Comparison of ENCODE assay signal across 1 cellular context in the genomic region with DNA sequence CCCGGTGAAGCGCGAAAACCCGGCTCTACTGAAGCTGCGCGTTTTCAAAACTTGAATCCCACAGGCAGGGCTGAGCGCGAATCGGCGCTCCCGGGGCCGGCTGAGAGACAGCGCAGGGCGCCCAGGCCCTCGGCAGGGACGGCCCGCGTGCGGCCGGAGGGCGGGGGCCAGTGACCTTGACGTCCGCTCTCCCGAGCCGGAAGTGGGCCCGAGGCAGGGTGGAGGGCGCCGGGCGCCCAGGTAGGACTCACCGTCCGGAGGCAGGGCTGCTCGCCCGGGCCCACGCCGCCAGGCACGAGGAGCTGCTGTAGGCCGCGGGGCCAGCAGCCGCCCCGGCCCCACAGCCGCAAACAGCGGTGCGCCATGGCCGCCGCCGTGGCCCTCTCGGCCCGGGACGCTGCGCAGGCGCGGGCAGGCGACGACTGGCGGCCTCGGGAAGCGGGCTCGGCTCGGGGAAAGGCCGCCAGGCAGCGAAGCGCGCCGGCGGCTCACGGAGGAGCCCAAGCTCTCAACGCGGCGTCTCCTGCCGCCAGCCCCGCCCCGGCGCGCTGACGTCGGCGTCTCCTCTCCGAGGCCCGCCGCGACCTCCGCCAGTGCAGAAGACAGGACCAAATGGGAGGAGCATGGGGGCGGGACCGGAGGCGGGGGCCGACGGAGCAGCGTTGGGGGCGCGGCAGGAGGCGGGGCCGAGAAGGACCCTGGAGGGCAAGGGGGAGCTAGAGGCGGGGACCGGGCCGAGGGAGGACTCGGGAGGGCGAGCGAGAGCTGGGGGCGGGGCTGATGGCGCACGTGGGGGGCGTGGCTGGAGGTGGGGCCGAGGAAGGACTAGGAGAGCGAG.
TF ChIP-seq lines count a peak whose summit lies in the region.

A gene (minus strand): TSS at position 510 of the 838 bp plus-strand sequence. CDS start 145 bp downstream, at position 365.

TF ChIP-seq in HepG2, 621 proteins besides CTCF, POLR2A, EP300 and RAD21 (continued from another document and continues in another):
- TF ChIP-seq, protein P1, sequence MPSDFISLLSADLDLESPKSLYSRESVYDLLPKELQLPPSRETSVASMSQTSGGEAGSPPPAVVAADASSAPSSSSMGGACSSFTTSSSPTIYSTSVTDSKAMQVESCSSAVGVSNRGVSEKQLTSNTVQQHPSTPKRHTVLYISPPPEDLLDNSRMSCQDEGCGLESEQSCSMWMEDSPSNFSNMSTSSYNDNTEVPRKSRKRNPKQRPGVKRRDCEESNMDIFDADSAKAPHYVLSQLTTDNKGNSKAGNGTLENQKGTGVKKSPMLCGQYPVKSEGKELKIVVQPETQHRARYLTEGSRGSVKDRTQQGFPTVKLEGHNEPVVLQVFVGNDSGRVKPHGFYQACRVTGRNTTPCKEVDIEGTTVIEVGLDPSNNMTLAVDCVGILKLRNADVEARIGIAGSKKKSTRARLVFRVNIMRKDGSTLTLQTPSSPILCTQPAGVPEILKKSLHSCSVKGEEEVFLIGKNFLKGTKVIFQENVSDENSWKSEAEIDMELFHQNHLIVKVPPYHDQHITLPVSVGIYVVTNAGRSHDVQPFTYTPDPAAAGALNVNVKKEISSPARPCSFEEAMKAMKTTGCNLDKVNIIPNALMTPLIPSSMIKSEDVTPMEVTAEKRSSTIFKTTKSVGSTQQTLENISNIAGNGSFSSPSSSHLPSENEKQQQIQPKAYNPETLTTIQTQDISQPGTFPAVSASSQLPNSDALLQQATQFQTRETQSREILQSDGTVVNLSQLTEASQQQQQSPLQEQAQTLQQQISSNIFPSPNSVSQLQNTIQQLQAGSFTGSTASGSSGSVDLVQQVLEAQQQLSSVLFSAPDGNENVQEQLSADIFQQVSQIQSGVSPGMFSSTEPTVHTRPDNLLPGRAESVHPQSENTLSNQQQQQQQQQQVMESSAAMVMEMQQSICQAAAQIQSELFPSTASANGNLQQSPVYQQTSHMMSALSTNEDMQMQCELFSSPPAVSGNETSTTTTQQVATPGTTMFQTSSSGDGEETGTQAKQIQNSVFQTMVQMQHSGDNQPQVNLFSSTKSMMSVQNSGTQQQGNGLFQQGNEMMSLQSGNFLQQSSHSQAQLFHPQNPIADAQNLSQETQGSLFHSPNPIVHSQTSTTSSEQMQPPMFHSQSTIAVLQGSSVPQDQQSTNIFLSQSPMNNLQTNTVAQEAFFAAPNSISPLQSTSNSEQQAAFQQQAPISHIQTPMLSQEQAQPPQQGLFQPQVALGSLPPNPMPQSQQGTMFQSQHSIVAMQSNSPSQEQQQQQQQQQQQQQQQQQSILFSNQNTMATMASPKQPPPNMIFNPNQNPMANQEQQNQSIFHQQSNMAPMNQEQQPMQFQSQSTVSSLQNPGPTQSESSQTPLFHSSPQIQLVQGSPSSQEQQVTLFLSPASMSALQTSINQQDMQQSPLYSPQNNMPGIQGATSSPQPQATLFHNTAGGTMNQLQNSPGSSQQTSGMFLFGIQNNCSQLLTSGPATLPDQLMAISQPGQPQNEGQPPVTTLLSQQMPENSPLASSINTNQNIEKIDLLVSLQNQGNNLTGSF (CRISPR knock-in tag; IDR thresholded peaks at IDR 0.05): no peak; the same call in 1 of the 2 replicates
- TF ChIP-seq ZBTB7B (CRISPR knock-in tag; IDR thresholded peaks at IDR 0.05) (no peak), ZEB1 (IDR thresholded peaks at IDR 0.05; ENCODE audit: insufficient replicate concordance, low read depth) (no peak), ZNF383 (CRISPR knock-in tag; IDR thresholded peaks at IDR 0.05; ENCODE audit: borderline replicate concordance) (no peak), ZNF12 (CRISPR knock-in tag; IDR thresholded peaks at IDR 0.05) (no peak), ZNF251 (CRISPR knock-in tag; IDR thresholded peaks at IDR 0.05) (0 out of 2 replicates have a peak, but pooled peaks have one; percentile 70), ZBTB42 (CRISPR knock-in tag; IDR thresholded peaks at IDR 0.05) (no peak; the same call in 1 of the 2 replicates), ZNF816 (CRISPR knock-in tag; IDR thresholded peaks at IDR 0.05; ENCODE audit: borderline replicate concordance) (0 out of 2 replicates have a peak, but pooled peaks have one; percentile 63), BORCS8-MEF2B (CRISPR knock-in tag; IDR thresholded peaks at IDR 0.05) (peak; percentile 58; the same call in 1 of the 2 replicates), MTF1 (CRISPR knock-in tag; IDR thresholded peaks at IDR 0.05) (no peak), ZNF460 (CRISPR knock-in tag; IDR thresholded peaks at IDR 0.05; ENCODE audit: borderline replicate concordance) (no peak), TEAD3 (CRISPR knock-in tag; optimal IDR thresholded peaks at IDR 0.05; ENCODE audit: borderline replicate concordance) (no peak), KMT2A (CRISPR knock-in tag; IDR thresholded peaks at IDR 0.05) (peak; percentile 54; the same call in 1 of the 2 replicates), NCOA1 (CRISPR knock-in tag; IDR thresholded peaks at IDR 0.05) (no peak)
- TF ChIP-seq, protein P2, sequence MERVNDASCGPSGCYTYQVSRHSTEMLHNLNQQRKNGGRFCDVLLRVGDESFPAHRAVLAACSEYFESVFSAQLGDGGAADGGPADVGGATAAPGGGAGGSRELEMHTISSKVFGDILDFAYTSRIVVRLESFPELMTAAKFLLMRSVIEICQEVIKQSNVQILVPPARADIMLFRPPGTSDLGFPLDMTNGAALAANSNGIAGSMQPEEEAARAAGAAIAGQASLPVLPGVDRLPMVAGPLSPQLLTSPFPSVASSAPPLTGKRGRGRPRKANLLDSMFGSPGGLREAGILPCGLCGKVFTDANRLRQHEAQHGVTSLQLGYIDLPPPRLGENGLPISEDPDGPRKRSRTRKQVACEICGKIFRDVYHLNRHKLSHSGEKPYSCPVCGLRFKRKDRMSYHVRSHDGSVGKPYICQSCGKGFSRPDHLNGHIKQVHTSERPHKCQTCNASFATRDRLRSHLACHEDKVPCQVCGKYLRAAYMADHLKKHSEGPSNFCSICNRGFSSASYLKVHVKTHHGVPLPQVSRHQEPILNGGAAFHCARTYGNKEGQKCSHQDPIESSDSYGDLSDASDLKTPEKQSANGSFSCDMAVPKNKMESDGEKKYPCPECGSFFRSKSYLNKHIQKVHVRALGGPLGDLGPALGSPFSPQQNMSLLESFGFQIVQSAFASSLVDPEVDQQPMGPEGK (CRISPR knock-in tag; IDR thresholded peaks at IDR 0.05): peak; percentile 68
- TF ChIP-seq, protein P3, sequence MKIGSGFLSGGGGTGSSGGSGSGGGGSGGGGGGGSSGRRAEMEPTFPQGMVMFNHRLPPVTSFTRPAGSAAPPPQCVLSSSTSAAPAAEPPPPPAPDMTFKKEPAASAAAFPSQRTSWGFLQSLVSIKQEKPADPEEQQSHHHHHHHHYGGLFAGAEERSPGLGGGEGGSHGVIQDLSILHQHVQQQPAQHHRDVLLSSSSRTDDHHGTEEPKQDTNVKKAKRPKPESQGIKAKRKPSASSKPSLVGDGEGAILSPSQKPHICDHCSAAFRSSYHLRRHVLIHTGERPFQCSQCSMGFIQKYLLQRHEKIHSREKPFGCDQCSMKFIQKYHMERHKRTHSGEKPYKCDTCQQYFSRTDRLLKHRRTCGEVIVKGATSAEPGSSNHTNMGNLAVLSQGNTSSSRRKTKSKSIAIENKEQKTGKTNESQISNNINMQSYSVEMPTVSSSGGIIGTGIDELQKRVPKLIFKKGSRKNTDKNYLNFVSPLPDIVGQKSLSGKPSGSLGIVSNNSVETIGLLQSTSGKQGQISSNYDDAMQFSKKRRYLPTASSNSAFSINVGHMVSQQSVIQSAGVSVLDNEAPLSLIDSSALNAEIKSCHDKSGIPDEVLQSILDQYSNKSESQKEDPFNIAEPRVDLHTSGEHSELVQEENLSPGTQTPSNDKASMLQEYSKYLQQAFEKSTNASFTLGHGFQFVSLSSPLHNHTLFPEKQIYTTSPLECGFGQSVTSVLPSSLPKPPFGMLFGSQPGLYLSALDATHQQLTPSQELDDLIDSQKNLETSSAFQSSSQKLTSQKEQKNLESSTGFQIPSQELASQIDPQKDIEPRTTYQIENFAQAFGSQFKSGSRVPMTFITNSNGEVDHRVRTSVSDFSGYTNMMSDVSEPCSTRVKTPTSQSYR (CRISPR knock-in tag; IDR thresholded peaks at IDR 0.05; ENCODE audit: borderline replicate concordance): peak; percentile 23; the same call in 1 of the 2 replicates
- TF ChIP-seq, protein P4, sequence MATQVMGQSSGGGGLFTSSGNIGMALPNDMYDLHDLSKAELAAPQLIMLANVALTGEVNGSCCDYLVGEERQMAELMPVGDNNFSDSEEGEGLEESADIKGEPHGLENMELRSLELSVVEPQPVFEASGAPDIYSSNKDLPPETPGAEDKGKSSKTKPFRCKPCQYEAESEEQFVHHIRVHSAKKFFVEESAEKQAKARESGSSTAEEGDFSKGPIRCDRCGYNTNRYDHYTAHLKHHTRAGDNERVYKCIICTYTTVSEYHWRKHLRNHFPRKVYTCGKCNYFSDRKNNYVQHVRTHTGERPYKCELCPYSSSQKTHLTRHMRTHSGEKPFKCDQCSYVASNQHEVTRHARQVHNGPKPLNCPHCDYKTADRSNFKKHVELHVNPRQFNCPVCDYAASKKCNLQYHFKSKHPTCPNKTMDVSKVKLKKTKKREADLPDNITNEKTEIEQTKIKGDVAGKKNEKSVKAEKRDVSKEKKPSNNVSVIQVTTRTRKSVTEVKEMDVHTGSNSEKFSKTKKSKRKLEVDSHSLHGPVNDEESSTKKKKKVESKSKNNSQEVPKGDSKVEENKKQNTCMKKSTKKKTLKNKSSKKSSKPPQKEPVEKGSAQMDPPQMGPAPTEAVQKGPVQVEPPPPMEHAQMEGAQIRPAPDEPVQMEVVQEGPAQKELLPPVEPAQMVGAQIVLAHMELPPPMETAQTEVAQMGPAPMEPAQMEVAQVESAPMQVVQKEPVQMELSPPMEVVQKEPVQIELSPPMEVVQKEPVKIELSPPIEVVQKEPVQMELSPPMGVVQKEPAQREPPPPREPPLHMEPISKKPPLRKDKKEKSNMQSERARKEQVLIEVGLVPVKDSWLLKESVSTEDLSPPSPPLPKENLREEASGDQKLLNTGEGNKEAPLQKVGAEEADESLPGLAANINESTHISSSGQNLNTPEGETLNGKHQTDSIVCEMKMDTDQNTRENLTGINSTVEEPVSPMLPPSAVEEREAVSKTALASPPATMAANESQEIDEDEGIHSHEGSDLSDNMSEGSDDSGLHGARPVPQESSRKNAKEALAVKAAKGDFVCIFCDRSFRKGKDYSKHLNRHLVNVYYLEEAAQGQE (IDR thresholded peaks at IDR 0.05; ENCODE audit: borderline replicate concordance in 1 of 2, low read depth in 1 of 2, low read length in 2 of 2): peak in 1 of 2 experiments; percentile 41; a peak in 1 of 4 replicates
- TF ChIP-seq, protein P5, sequence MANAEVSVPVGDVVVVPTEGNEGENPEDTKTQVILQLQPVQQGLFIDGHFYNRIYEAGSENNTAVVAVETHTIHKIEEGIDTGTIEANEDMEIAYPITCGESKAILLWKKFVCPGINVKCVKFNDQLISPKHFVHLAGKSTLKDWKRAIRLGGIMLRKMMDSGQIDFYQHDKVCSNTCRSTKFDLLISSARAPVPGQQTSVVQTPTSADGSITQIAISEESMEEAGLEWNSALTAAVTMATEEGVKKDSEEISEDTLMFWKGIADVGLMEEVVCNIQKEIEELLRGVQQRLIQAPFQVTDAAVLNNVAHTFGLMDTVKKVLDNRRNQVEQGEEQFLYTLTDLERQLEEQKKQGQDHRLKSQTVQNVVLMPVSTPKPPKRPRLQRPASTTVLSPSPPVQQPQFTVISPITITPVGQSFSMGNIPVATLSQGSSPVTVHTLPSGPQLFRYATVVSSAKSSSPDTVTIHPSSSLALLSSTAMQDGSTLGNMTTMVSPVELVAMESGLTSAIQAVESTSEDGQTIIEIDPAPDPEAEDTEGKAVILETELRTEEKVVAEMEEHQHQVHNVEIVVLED (CRISPR knock-in tag; IDR thresholded peaks at IDR 0.05; ENCODE audit: borderline replicate concordance): peak; percentile 89
- TF ChIP-seq, protein P6, sequence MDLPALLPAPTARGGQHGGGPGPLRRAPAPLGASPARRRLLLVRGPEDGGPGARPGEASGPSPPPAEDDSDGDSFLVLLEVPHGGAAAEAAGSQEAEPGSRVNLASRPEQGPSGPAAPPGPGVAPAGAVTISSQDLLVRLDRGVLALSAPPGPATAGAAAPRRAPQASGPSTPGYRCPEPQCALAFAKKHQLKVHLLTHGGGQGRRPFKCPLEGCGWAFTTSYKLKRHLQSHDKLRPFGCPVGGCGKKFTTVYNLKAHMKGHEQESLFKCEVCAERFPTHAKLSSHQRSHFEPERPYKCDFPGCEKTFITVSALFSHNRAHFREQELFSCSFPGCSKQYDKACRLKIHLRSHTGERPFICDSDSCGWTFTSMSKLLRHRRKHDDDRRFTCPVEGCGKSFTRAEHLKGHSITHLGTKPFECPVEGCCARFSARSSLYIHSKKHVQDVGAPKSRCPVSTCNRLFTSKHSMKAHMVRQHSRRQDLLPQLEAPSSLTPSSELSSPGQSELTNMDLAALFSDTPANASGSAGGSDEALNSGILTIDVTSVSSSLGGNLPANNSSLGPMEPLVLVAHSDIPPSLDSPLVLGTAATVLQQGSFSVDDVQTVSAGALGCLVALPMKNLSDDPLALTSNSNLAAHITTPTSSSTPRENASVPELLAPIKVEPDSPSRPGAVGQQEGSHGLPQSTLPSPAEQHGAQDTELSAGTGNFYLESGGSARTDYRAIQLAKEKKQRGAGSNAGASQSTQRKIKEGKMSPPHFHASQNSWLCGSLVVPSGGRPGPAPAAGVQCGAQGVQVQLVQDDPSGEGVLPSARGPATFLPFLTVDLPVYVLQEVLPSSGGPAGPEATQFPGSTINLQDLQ (CRISPR knock-in tag; IDR thresholded peaks at IDR 0.05): peak; percentile 93; the same call in 1 of the 2 replicates
- TF ChIP-seq, protein P7, sequence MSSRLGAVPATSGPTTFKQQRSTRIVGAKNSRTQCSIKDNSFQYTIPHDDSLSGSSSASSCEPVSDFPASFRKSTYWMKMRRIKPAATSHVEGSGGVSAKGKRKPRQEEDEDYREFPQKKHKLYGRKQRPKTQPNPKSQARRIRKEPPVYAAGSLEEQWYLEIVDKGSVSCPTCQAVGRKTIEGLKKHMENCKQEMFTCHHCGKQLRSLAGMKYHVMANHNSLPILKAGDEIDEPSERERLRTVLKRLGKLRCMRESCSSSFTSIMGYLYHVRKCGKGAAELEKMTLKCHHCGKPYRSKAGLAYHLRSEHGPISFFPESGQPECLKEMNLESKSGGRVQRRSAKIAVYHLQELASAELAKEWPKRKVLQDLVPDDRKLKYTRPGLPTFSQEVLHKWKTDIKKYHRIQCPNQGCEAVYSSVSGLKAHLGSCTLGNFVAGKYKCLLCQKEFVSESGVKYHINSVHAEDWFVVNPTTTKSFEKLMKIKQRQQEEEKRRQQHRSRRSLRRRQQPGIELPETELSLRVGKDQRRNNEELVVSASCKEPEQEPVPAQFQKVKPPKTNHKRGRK (CRISPR knock-in tag; IDR thresholded peaks at IDR 0.05): no peak
